Comparison of ENCODE assay signal across 31 cellular contexts in genomic region chr17:39251997-39252396, GRCh38. TPM values are rescaled to one million over a fixed set of nuclear protein-coding genes. Genes with fewer than 3 reads are reported as not detected.
"Had no signal": no experiment of that assay in that cellular context is flagged by ENCODE, and none has a peak within 500 bp of the region (broad histone marks: within the 10 kb centered on the region; RNA-seq: fewer than 3 reads in every experiment).

No MANE protein-coding gene starts in this region.

- ATAC-seq: activated CD8-positive, alpha-beta T cell treated with anti-CD3 and anti-CD28 coated beads for 36 hours; activated naive CD8-positive, alpha-beta T cell treated with anti-CD3 and anti-CD28 coated beads, Interleukin-2, amount 50 U/mL, for 24 hours had no signal

- H3K27ac ChIP-seq: ascending aorta, cardiac muscle cell, VCaP had no signal

- H3K4me1 ChIP-seq: ascending aorta had no signal

- H3K9me3 ChIP-seq: ascending aorta had no signal

- DNase-seq: activated B cell treated with CpG ODN at 0.5 μM for 24 hours; activated CD4-positive, alpha-beta memory T cell treated with anti-CD3 and anti-CD28 coated beads for 36 hours; activated CD4-positive, alpha-beta T cell treated with anti-CD3 and anti-CD28 coated beads for 4 hours; activated CD4-positive, alpha-beta T cell treated with anti-CD3 and anti-CD28 coated beads, Interleukin-2, amount 10 ng/mL, durations not matched to agents 24 days and 14 days; activated CD4-positive, alpha-beta T cell treated with anti-CD3 and anti-CD28 coated beads, Interleukin-2, amount 50 U/mL, for 1 hour; activated CD4-positive, alpha-beta T cell treated with anti-CD3 and anti-CD28 coated beads, Interleukin-2, amount 50 U/mL, for 4 hours; activated CD4-positive, CD25-positive, alpha-beta regulatory T cell treated with anti-CD3 and anti-CD28 coated beads, Interleukin-2, amount 50 U/mL, for 72 hours; activated CD8-positive, alpha-beta memory T cell treated with anti-CD3 and anti-CD28 coated beads, Interleukin-2, amount 50 U/mL, for 48 hours; activated CD8-positive, alpha-beta T cell treated with anti-CD3 and anti-CD28 coated beads for 36 hours; activated effector memory CD4-positive, alpha-beta T cell treated with Interleukin-2 at 50 U/mL for 16 hours; activated gamma-delta T cell; activated naive CD4-positive, alpha-beta T cell treated with anti-CD3 and anti-CD28 coated beads, Interleukin-2, amount 10 ng/mL, durations not matched to agents 7 days and 5 days; activated naive CD4-positive, alpha-beta T cell treated with Interleukin-2 at 50 U/mL for 16 hours; activated naive CD8-positive, alpha-beta T cell treated with anti-CD3 and anti-CD28 coated beads, Interleukin-2, amount 10 ng/mL, durations not matched to agents 7 days and 5 days; activated naive CD8-positive, alpha-beta T cell treated with anti-CD3 and anti-CD28 coated beads, Interleukin-2, amount 50 U/mL, for 24 hours; activated T-cell treated with anti-CD3 and anti-CD28 coated beads, Interleukin-2, amount 50 U/mL, for 24 hours; activated T-cell treated with anti-CD3 and anti-CD28 coated beads, Interleukin-2, amount 50 U/mL, for 48 hours; amygdala; anterior cingulate cortex; caudate nucleus; cerebellar nuclear complex; T-helper 1 cell; T-helper 2 cell; T-helper 9 cell had no signal

- H3K4me3 ChIP-seq: ascending aorta, cardiac muscle cell had no signal

- FAIRE-seq: bronchial epithelial cell, TTC549 had no signal

RNA-seq across cellular contexts. Expression of gene STAC2, which starts 26.3 kb away (rescaled TPM):
- total RNA-seq: activated B cell treated with CpG ODN at 0.5 μM for 24 hours; activated CD4-positive, alpha-beta memory T cell treated with anti-CD3 and anti-CD28 coated beads for 36 hours; activated CD4-positive, alpha-beta T cell treated with anti-CD3 and anti-CD28 coated beads, Interleukin-2, amount 10 ng/mL, durations not matched to agents 24 days and 14 days; activated CD8-positive, alpha-beta memory T cell treated with anti-CD3 and anti-CD28 coated beads for 36 hours; activated naive CD8-positive, alpha-beta T cell treated with anti-CD3 and anti-CD28 coated beads, Interleukin-2, amount 10 ng/mL, durations not matched to agents 7 days and 5 days; activated T-helper 2 cell treated with anti-CD3 and anti-CD28 coated beads, Interferon-gamma antibody, Interleukin-2, Interleukin-4, amounts not matched to agents 10 μg/mL and 5 μg/mL and 100 μg/mL, durations not matched to agents 14 hours and 24 hours and 36 hours; bronchial epithelial cell had no signal
